ENCODE assay signal across 1 cellular context in genomic region chr15:67080900-67081431, GRCh38.
TF ChIP-seq lines count a peak whose summit lies in the region.

No MANE protein-coding gene starts in this region.

TF ChIP-seq in GM12878, 131 proteins besides CTCF, POLR2A, EP300 and RAD21 (continued from another document):
- TF ChIP-seq YBX1 (IDR thresholded peaks at IDR 0.05), result no peak
- TF ChIP-seq TBL1XR1 (IDR thresholded peaks at IDR 0.05; ENCODE audit: low read depth, low read length), result peak; percentile 99
- no peak for TF ChIP-seq ZNF274 (IDR thresholded peaks at IDR 0.05; ENCODE audit: insufficient read depth, insufficient read length)
- TF ChIP-seq RCOR1 (conservative IDR thresholded peaks at IDR 0.05; ENCODE audit: low read depth, low read length), result peak; percentile 92; the same call in 1 of the 2 replicates
- peak; percentile 55 for TF ChIP-seq JUNB (IDR thresholded peaks at IDR 0.05)
- TF ChIP-seq RAD51 (IDR thresholded peaks at IDR 0.05), result peak; percentile 15; the same call in 1 of the 2 replicates
- peak; percentile 88 for TF ChIP-seq CUX1 (IDR thresholded peaks at IDR 0.05; ENCODE audit: insufficient replicate concordance, low read depth, low read length)
- peak; percentile 90 for TF ChIP-seq IRF4 (IDR thresholded peaks at IDR 0.05; ENCODE audit: low read depth, low read length)
- peak; percentile 98 for TF ChIP-seq PAX5 (IDR thresholded peaks at IDR 0.05; ENCODE audit: borderline replicate concordance, low read depth, low read length)
- peak in 1 of 2 experiments; percentile 64; a peak in 1 of 4 replicates for TF ChIP-seq SRF (IDR thresholded peaks at IDR 0.05; ENCODE audit: low read depth in 2 of 2, low read length in 2 of 2)
- no peak for TF ChIP-seq PRDM15 (CRISPR knock-in tag; IDR thresholded peaks at IDR 0.05)
- no peak for TF ChIP-seq SUPT20H (IDR thresholded peaks at IDR 0.05; ENCODE audit: borderline replicate concordance, control insufficient read depth, low read depth, low read length)
- 0 out of 2 replicates have a peak, but pooled peaks have one; percentile 41 for TF ChIP-seq PKNOX1 (IDR thresholded peaks at IDR 0.05)
- TF ChIP-seq IKZF1 (conservative IDR thresholded peaks at IDR 0.05), result peak; percentile 94
- no peak for TF ChIP-seq CREB1 (IDR thresholded peaks at IDR 0.05; ENCODE audit: low read depth)
- no peak for TF ChIP-seq ZNF217 (IDR thresholded peaks at IDR 0.05)
- TF ChIP-seq RBBP5 (conservative IDR thresholded peaks at IDR 0.05), result peak; percentile 87; the same call in 1 of the 2 replicates
- 0 out of 2 replicates have a peak, but pooled peaks have one; percentile 15 for TF ChIP-seq ZSCAN29 (IDR thresholded peaks at IDR 0.05)
- peak; percentile 89 to 95 for TF ChIP-seq IKZF2 (IDR thresholded peaks at IDR 0.05)
- peak; percentile 98 for TF ChIP-seq ZBED1 (IDR thresholded peaks at IDR 0.05; ENCODE audit: borderline replicate concordance)
- TF ChIP-seq ZNF622 (IDR thresholded peaks at IDR 0.05), result no peak
- TF ChIP-seq ATF7 (IDR thresholded peaks at IDR 0.05; ENCODE audit: low read depth), result peak; percentile 87
- TF ChIP-seq YY1 (IDR thresholded peaks at IDR 0.05; ENCODE audit: low read depth, low read length), result peak; percentile 80
- TF ChIP-seq DPF2 (IDR thresholded peaks at IDR 0.05), result peak; percentile 79
- TF ChIP-seq EGR1 (IDR thresholded peaks at IDR 0.05; ENCODE audit: borderline replicate concordance in 1 of 2, low read depth in 2 of 2, low read length in 2 of 2), result peak in 1 of 2 experiments; percentile 96; a peak in 2 of 3 replicates
- TF ChIP-seq NBN (IDR thresholded peaks at IDR 0.05), result peak; percentile 87
- peak; percentile 87 for TF ChIP-seq SP1 (IDR thresholded peaks at IDR 0.05; ENCODE audit: low read depth, low read length)
- peak; percentile 86 for TF ChIP-seq NR2F1 (conservative IDR thresholded peaks at IDR 0.05)
- TF ChIP-seq MYB (IDR thresholded peaks at IDR 0.05; ENCODE audit: borderline replicate concordance, low read depth, low read length), result no peak
- TF ChIP-seq CREM (IDR thresholded peaks at IDR 0.05; ENCODE audit: low read depth), result peak; percentile 95
- peak; percentile 89 for TF ChIP-seq MXI1 (IDR thresholded peaks at IDR 0.05; ENCODE audit: low read depth, low read length)
- peak; percentile 88 for TF ChIP-seq CHD2 (IDR thresholded peaks at IDR 0.05; ENCODE audit: borderline replicate concordance, low read depth, low read length)
- TF ChIP-seq MTA3 (IDR thresholded peaks at IDR 0.05; ENCODE audit: borderline replicate concordance, low read length), result no peak
- TF ChIP-seq SKIL (IDR thresholded peaks at IDR 0.05; ENCODE audit: low read depth, poor library complexity, severe bottlenecking), result peak; percentile 94
- TF ChIP-seq NFYA (IDR thresholded peaks at IDR 0.05; ENCODE audit: borderline replicate concordance, low read depth, low read length), result no peak
- peak; percentile 90 for TF ChIP-seq TCF12 (IDR thresholded peaks at IDR 0.05; ENCODE audit: low read depth, low read length)
- 0 out of 2 replicates have a peak, but pooled peaks have one; percentile 25 for TF ChIP-seq ZNF592 (IDR thresholded peaks at IDR 0.05)
